20 cellular contexts compared by ENCODE assay signal in genomic region chr2:145827235-145827634, GRCh38.
DNase-seq lines count a peak whose midpoint lies in the region; ATAC-seq, FAIRE-seq and TF ChIP-seq lines count a peak whose summit lies in the region.
"Had no signal": no experiment of that assay in that cellular context is flagged by ENCODE, and none has a peak within 500 bp of the region (broad histone marks: within the 10 kb centered on the region; RNA-seq: fewer than 3 reads in every experiment).

No MANE protein-coding gene starts in this region.

- in situ Hi-C loops in HepG2 (cut with HindIII; ENCODE audit: extremely low pct_ligation_motif_present, low pct_unique_long_range_greater_than_20kb) = no loop called here

- H3K27ac ChIP-seq in HepG2 (ENCODE audit: extremely low read length, insufficient read depth, low read length) = no peak overlapping the region
- no peak overlapping the region for H3K27ac ChIP-seq in right lobe of liver
- H3K27ac ChIP-seq in HEK293 (ENCODE audit: extremely low read depth, low read depth, low read length) = no peak overlapping the region
- H3K27ac ChIP-seq: BLaER1 treated with 17β-estradiol and CSF1 and Interleukin-3, amounts not matched to agents 10 nM and 100 nM; C4-2B had no signal

- CTCF ChIA-PET in HepG2 (lab: Yijun Ruan, JAX; ENCODE audit: low intra/inter-chr PET ratio, low total read pairs) (no interaction called here), HEK293 (lab: Yijun Ruan, JAX) (no interaction called here)

- ATAC-seq in HepG2 = no peak
- no peak for ATAC-seq in right lobe of liver
- ATAC-seq in HG02798 (IDR thresholded peaks at IDR 0.05; ENCODE audit: poor library complexity, unreplicated experiment) = no peak
- ATAC-seq: CD8-positive, alpha-beta T cell had no signal

- POLR2A ChIA-PET in HepG2 (lab: Yijun Ruan, JAX) (no interaction called here), HEK293 (lab: Yijun Ruan, JAX) (no interaction called here)

- H3K36me3 ChIP-seq in HepG2 (replicated peaks in 1 of 2; ENCODE audit: control insufficient read depth in 1 of 2, insufficient read depth in 2 of 2, low read length in 2 of 2) (no peaks in the 10 kb centered on the region), right lobe of liver (no peaks in the 10 kb centered on the region), HEK293 (ENCODE audit: control insufficient read depth in 2 of 2, insufficient read depth in 1 of 2, low read length in 2 of 2) (no peaks in the 10 kb centered on the region)
- H3K36me3 ChIP-seq: BLaER1 treated with 17β-estradiol and CSF1 and Interleukin-3, amounts not matched to agents 10 nM and 100 nM had no signal

- TF ChIP-seq EP300 in HepG2 (IDR thresholded peaks at IDR 0.05; ENCODE audit: low read depth in 2 of 2, low read length in 2 of 2) (no peak), HepG2 (CRISPR knock-in tag; IDR thresholded peaks at IDR 0.05; ENCODE audit: borderline replicate concordance) (no peak)

- H3K27me3 ChIP-seq in HepG2 (ENCODE audit: control insufficient read depth in 1 of 2, insufficient read depth in 2 of 2, low read length in 2 of 2) (no peaks in the 10 kb centered on the region), right lobe of liver (no peaks in the 10 kb centered on the region)
- H3K27me3 ChIP-seq: BLaER1 treated with 17β-estradiol and CSF1 and Interleukin-3, amounts not matched to agents 10 nM and 100 nM had no signal

- WGBS in HepG2 (ENCODE audit: low lambda C conversion rate) = 98% methylated on average over 2 of the region's 2 CpGs
- WGBS in right lobe of liver (ENCODE audit: insufficient coverage, low coverage, low lambda C conversion rate, missing lambda C conversion rate) = 87% methylated on average over 2 of the region's 2 CpGs

- H3K9ac ChIP-seq in HepG2 (ENCODE audit: insufficient read depth, low read depth, low read length) = no peak overlapping the region
- H3K9ac ChIP-seq: BLaER1 treated with 17β-estradiol and CSF1 and Interleukin-3, amounts not matched to agents 10 nM and 100 nM had no signal

- no peak for DNase-seq in HepG2 (ENCODE audit: low spot score)
- DNase-seq in right lobe of liver = no peak
- DNase-seq in activated effector memory CD4-positive, alpha-beta T cell treated with anti-CD3 and anti-CD28 coated beads, Interleukin-2, amount 50 U/mL, for 16 hours = no peak
- DNase-seq: 8988T; ACHN; Caco-2; Calu3; CD4-positive, alpha-beta T cell; CD8-positive, alpha-beta T cell; DMS79 treated with DMSO at 0.1 percent for 48 hours; GF-D8 had no signal

- intact Hi-C loops in HepG2 (cut with micrococcal nuclease; ENCODE audit: unreplicated experiment) (no loop called here), right lobe of liver (cut with DNase I) (no loop called here)

- TF ChIP-seq POLR2A in HepG2 (IDR thresholded peaks at IDR 0.05; ENCODE audit: insufficient read depth in 1 of 2, low read depth in 2 of 2, low read length in 2 of 2) (no peak), right lobe of liver (IDR thresholded peaks at IDR 0.05) (no peak)

- H3K4me1 ChIP-seq in HepG2 (ENCODE audit: insufficient read depth, low read length) = peaks cover 44% of the 10 kb centered on the region
- H3K4me1 ChIP-seq in right lobe of liver = no peaks in the 10 kb centered on the region
- H3K4me1 ChIP-seq in HEK293 (ENCODE audit: control insufficient read depth, insufficient read depth, low read length) = no peaks in the 10 kb centered on the region
- H3K4me1 ChIP-seq: BLaER1 treated with 17β-estradiol and CSF1 and Interleukin-3, amounts not matched to agents 10 nM and 100 nM; Caco-2 had no signal

- no peak for TF ChIP-seq RAD21 in HepG2 (CRISPR knock-in tag; IDR thresholded peaks at IDR 0.05)

- FAIRE-seq in HepG2 (lab: Jason Lieb, UNC) = no peak
- FAIRE-seq: A204.1, D721Med, G401.6, GM12891, GM19239 had no signal

- H3K9me3 ChIP-seq in HepG2 (ENCODE audit: low read length) (no peaks in the 10 kb centered on the region), right lobe of liver (no peaks in the 10 kb centered on the region), HEK293 (ENCODE audit: control insufficient read depth, insufficient read depth, low read depth, low read length) (no peaks in the 10 kb centered on the region)
- H3K9me3 ChIP-seq: BLaER1 treated with 17β-estradiol and CSF1 and Interleukin-3, amounts not matched to agents 10 nM and 100 nM; Caco-2 had no signal

- no peaks in the 10 kb centered on the region for H3K79me2 ChIP-seq in HepG2 (ENCODE audit: insufficient read depth, low read length)

- H3K4me3 ChIP-seq in HepG2 (replicated peaks in 1 of 3; ENCODE audit: insufficient read depth in 1 of 3, low read depth in 2 of 3, low read length in 3 of 3) (no peak overlapping the region), right lobe of liver (no peak overlapping the region), HEK293 (ENCODE audit: low read depth, low read length) (no peak overlapping the region)
- H3K4me3 ChIP-seq: BLaER1 treated with 17β-estradiol and CSF1 and Interleukin-3, amounts not matched to agents 10 nM and 100 nM had no signal

- no peak overlapping the region for H2AFZ ChIP-seq in HepG2 (ENCODE audit: low read length)

- H3K4me2 ChIP-seq in HepG2 (ENCODE audit: low read depth, low read length) = no peak overlapping the region
- H3K4me2 ChIP-seq: BLaER1 treated with 17β-estradiol and CSF1 and Interleukin-3, amounts not matched to agents 10 nM and 100 nM had no signal

- no peak for TF ChIP-seq CTCF in HepG2 (CRISPR knock-in tag; IDR thresholded peaks at IDR 0.05)
- no peak for TF ChIP-seq CTCF in right lobe of liver (IDR thresholded peaks at IDR 0.05)
- no peak for TF ChIP-seq CTCF in HEK293 (tag by site-specific recombination; IDR thresholded peaks at IDR 0.05)

- no TSS peak for BruUV-seq in HepG2 (replicated peaks; lab: Mats Ljungman, UMichigan)

- H4K20me1 ChIP-seq in HepG2 (ENCODE audit: insufficient read depth, low read length) = no peaks in the 10 kb centered on the region
- H4K20me1 ChIP-seq: BLaER1 treated with 17β-estradiol and CSF1 and Interleukin-3, amounts not matched to agents 10 nM and 100 nM had no signal

TF ChIP-seq in HepG2, 621 proteins besides CTCF, POLR2A, EP300 and RAD21:
- TF ChIP-seq ZNF44 (CRISPR knock-in tag; IDR thresholded peaks at IDR 0.05) = no peak
- peak; percentile 55; the same call in 1 of the 2 replicates for TF ChIP-seq ATM (IDR thresholded peaks at IDR 0.05; ENCODE audit: borderline replicate concordance)

TF ChIP-seq in HEK293, 187 proteins besides CTCF, POLR2A, EP300 and RAD21:
- TF ChIP-seq ZBTB20 (tag by site-specific recombination; IDR thresholded peaks at IDR 0.05) = no peak
- no peak for TF ChIP-seq ZFP41 (tag by site-specific recombination; IDR thresholded peaks at IDR 0.05; ENCODE audit: borderline replicate concordance)
- peak; percentile 88 for TF ChIP-seq ZNF513 (tag by site-specific recombination; IDR thresholded peaks at IDR 0.05)
- TF ChIP-seq, protein P1, sequence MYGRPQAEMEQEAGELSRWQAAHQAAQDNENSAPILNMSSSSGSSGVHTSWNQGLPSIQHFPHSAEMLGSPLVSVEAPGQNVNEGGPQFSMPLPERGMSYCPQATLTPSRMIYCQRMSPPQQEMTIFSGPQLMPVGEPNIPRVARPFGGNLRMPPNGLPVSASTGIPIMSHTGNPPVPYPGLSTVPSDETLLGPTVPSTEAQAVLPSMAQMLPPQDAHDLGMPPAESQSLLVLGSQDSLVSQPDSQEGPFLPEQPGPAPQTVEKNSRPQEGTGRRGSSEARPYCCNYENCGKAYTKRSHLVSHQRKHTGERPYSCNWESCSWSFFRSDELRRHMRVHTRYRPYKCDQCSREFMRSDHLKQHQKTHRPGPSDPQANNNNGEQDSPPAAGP (tag by site-specific recombination; IDR thresholded peaks at IDR 0.05) = no peak

Comparison
In these comparisons a context has a peak if more than half of its experiments do, and no peak if none do; other contexts are left out.
1. Of the 63 proteins assayed by ChIP-seq in both HepG2 and HEK293: peak only in HepG2: none; only in HEK293: ZNF513; in both: none; in neither: 62.